Comparison of ENCODE assay signal across 24 cellular contexts in genomic region chr4:27057053-27057452, GRCh38.
"Had no signal": no experiment of that assay in that cellular context is flagged by ENCODE, and none has a peak within 500 bp of the region (broad histone marks: within the 10 kb centered on the region; RNA-seq: fewer than 3 reads in every experiment).

No MANE protein-coding gene starts in this region.

- ATAC-seq: gastrocnemius medialis; heart left ventricle; lower lobe of right lung; naive thymus-derived CD8-positive, alpha-beta T cell; sciatic nerve; stimulated activated memory B cell treated with anti-CD40 and anti-IgM and Interleukin-4, amounts not matched to agents 10 μg/mL and 1 μg/mL and 100 μg/mL, for 72 hours; stimulated activated naive CD8-positive, alpha-beta T cell treated with anti-CD3 and anti-CD28 coated beads, Interleukin-15, Interleukin-2, amounts not matched to agents 100 U/mL and 50 U/mL, for 24 hours; upper lobe of right lung had no signal

- DNase-seq: caudate nucleus; cerebellar nuclear complex; dorsolateral prefrontal cortex; effector CD4-positive, alpha-beta T cell; foreskin fibroblast; gastrocnemius medialis; heart left ventricle; kidney; left ventricle myocardium inferior; lower lobe of right lung; naive thymus-derived CD8-positive, alpha-beta T cell; occipital lobe; ovary; spleen; stimulated activated CD4-positive, alpha-beta T cell treated with anti-CD3 and anti-CD28 coated beads, Interleukin-4, amount 100 ng/mL, for 4 hours; stimulated activated naive CD8-positive, alpha-beta T cell treated with anti-CD3 and anti-CD28 coated beads, Interleukin-15, Interleukin-2, amounts not matched to agents 100 U/mL and 50 U/mL, for 24 hours; upper lobe of right lung; uterus had no signal

- H3K79me2 ChIP-seq: hepatocyte had no signal

- H3K27me3 ChIP-seq: gastrocnemius medialis, hepatocyte, ovary, right atrium auricular region, upper lobe of right lung, uterus had no signal

- H3K9me3 ChIP-seq: gastrocnemius medialis, heart left ventricle, left ventricle myocardium inferior, lower lobe of right lung, ovary, right atrium auricular region, spleen, thoracic aorta, tibial nerve, upper lobe of right lung, uterus had no signal

- H3K4me1 ChIP-seq: gastrocnemius medialis, heart left ventricle, left ventricle myocardium inferior, lower lobe of right lung, right atrium auricular region, spleen, tibial nerve, upper lobe of right lung, uterus had no signal

- H3K36me3 ChIP-seq: gastrocnemius medialis, heart left ventricle, left ventricle myocardium inferior, lower lobe of right lung, ovary, right atrium auricular region, spleen, thoracic aorta, tibial nerve, upper lobe of right lung, uterus had no signal

- H2AFZ ChIP-seq: hepatocyte had no signal

- H3K4me2 ChIP-seq: hepatocyte had no signal

- H3K4me3 ChIP-seq: dorsolateral prefrontal cortex, gastrocnemius medialis, heart left ventricle, hepatocyte, left ventricle myocardium inferior, lower lobe of right lung, ovary, right atrium auricular region, spleen, thoracic aorta, tibial nerve, upper lobe of right lung, uterus had no signal

- H3K27ac ChIP-seq: dorsolateral prefrontal cortex, gastrocnemius medialis, heart left ventricle, hepatocyte, left ventricle myocardium inferior, lower lobe of right lung, ovary, right atrium auricular region, spleen, thoracic aorta, tibial nerve, upper lobe of right lung, uterus had no signal
